In genomic region chr2:173307287-173307686, GRCh38 we compare ENCODE assay signal across 10 cellular contexts. TPM values are rescaled to one million over a fixed set of nuclear protein-coding genes. Genes with fewer than 3 reads are reported as not detected.
DNase-seq lines count a peak whose midpoint lies in the region; ATAC-seq, FAIRE-seq and TF ChIP-seq lines count a peak whose summit lies in the region.
"Had no signal": no experiment of that assay in that cellular context is flagged by ENCODE, and none has a peak within 500 bp of the region (broad histone marks: within the 10 kb centered on the region; RNA-seq: fewer than 3 reads in every experiment).

No MANE protein-coding gene starts in this region.

- in situ Hi-C loops in K562 (cut with MboI), result no loop called here

- intact Hi-C loops in K562 (cut with micrococcal nuclease), result no loop called here

- no peaks in the 10 kb centered on the region for H3K79me2 ChIP-seq in K562 (ENCODE audit: control insufficient read depth, insufficient read depth, low read length)

- TF ChIP-seq POLR2A in K562 (conservative IDR thresholded peaks at IDR 0.05), result no peak

- no peaks in the 10 kb centered on the region for H3K4me1 Mint-ChIP-seq in activated naive CD8-positive, alpha-beta T cell treated with anti-CD3 and anti-CD28 coated beads, Interleukin-2, amount 50 U/mL, for 24 hours

- peak; percentile 14 for FAIRE-seq in GM19239 (lab: Jason Lieb, UNC)
- no peak for FAIRE-seq in K562 (lab: Jason Lieb, UNC)

- H3K27ac ChIP-seq in K562 (ENCODE audit: extremely low read depth, low read depth, low read length), result no peak overlapping the region
- H3K27ac ChIP-seq: left ventricle myocardium inferior had no signal

- H3K27me3 ChIP-seq in K562 (ENCODE audit: control insufficient read depth in 2 of 2, insufficient read depth in 2 of 2, low read length in 2 of 2) (no peaks in the 10 kb centered on the region; a peak in 1 of 5 replicates), MG63 (no peaks in the 10 kb centered on the region)

- no peaks in the 10 kb centered on the region for H4K20me1 ChIP-seq in K562 (replicated peaks; ENCODE audit: control insufficient read depth, insufficient read depth, low read length)

- TF ChIP-seq EP300 in K562 (IDR thresholded peaks at IDR 0.05; ENCODE audit: low read length), result no peak

- peak overlapping the region; percentile 3; the same call in 1 of the 2 replicates for H3K4me2 ChIP-seq in K562 (ENCODE audit: insufficient read depth, low read length)

- H3K36me3 Mint-ChIP-seq in activated naive CD8-positive, alpha-beta T cell treated with anti-CD3 and anti-CD28 coated beads, Interleukin-2, amount 50 U/mL, for 24 hours (ENCODE audit: low read depth), result no peaks in the 10 kb centered on the region

- no peak for TF ChIP-seq CTCF in K562 (IDR thresholded peaks at IDR 0.05 in 2 of 3, conservative IDR thresholded peaks at IDR 0.05 in 1 of 3; ENCODE audit: insufficient read depth in 2 of 3, low read depth in 1 of 3, low read length in 3 of 3)

- no TSS peak for BruUV-seq in K562 (replicated peaks; lab: Mats Ljungman, UMichigan)

- no peak for TF ChIP-seq RAD21 in K562 (CRISPR knock-in tag; conservative IDR thresholded peaks at IDR 0.05 in 1 of 2, IDR thresholded peaks at IDR 0.05 in 1 of 2)

- POLR2A ChIA-PET in K562 (lab: Yijun Ruan, JAX), result no interaction called here

- no peak overlapping the region for H3K4me3 ChIP-seq in K562
- no peak overlapping the region for H3K4me3 ChIP-seq in MG63
- H3K4me3 ChIP-seq: left ventricle myocardium inferior had no signal

- H3K9me3 Mint-ChIP-seq in activated naive CD8-positive, alpha-beta T cell treated with anti-CD3 and anti-CD28 coated beads, Interleukin-2, amount 50 U/mL, for 24 hours, result no peaks in the 10 kb centered on the region

- H3K4me3 Mint-ChIP-seq in activated naive CD8-positive, alpha-beta T cell treated with anti-CD3 and anti-CD28 coated beads, Interleukin-2, amount 50 U/mL, for 24 hours, result no peak overlapping the region

- CTCF ChIA-PET in K562 (lab: Yijun Ruan, JAX; ENCODE audit: low intra/inter-chr PET ratio), result no interaction called here

- no peaks in the 10 kb centered on the region for H3K9me3 ChIP-seq in K562 (replicated peaks; ENCODE audit: control insufficient read depth, insufficient read depth, low read depth, low read length)
- H3K9me3 ChIP-seq in MG63, result no peaks in the 10 kb centered on the region

- WGBS in K562 (ENCODE audit: insufficient coverage, low coverage, missing lambda C conversion rate), result 13% methylated on average over 4 of the region's 4 CpGs

- no peak overlapping the region for H3K27ac Mint-ChIP-seq in activated naive CD8-positive, alpha-beta T cell treated with anti-CD3 and anti-CD28 coated beads, Interleukin-2, amount 50 U/mL, for 24 hours

- H3K27me3 Mint-ChIP-seq in activated naive CD8-positive, alpha-beta T cell treated with anti-CD3 and anti-CD28 coated beads, Interleukin-2, amount 50 U/mL, for 24 hours, result no peaks in the 10 kb centered on the region

- H2AFZ ChIP-seq in K562 (ENCODE audit: low read depth, low read length), result peak overlapping the region; percentile 27; the same call in 1 of the 2 replicates

- ATAC-seq in HG03039 (IDR thresholded peaks at IDR 0.05; ENCODE audit: unreplicated experiment), result peak; percentile 90
- peak; percentile 60 for ATAC-seq in K562
- ATAC-seq in activated naive CD8-positive, alpha-beta T cell treated with anti-CD3 and anti-CD28 coated beads, Interleukin-2, amount 50 U/mL, for 24 hours, result no peak

- no peaks in the 10 kb centered on the region for H3K9me1 ChIP-seq in K562 (ENCODE audit: control insufficient read depth, insufficient read depth, low read length)

- DNase-seq in COLO829 (ENCODE audit: low spot score) (peak; percentile 85), GM19239 (ENCODE audit: insufficient read length, low spot score) (peak; percentile 22), K562 (ENCODE audit: extremely low read depth in 1 of 4, low spot score in 3 of 4) (no peak), SKM-1 (lab: John Stamatoyannopoulos, UW; ENCODE audit: unreplicated experiment) (no peak), HUDEP-2 (lab: John Stamatoyannopoulos, UW; ENCODE audit: unreplicated experiment in 76 of 76) (no peak), MG63 (no peak)
- no peak for DNase-seq in activated naive CD8-positive, alpha-beta T cell treated with anti-CD3 and anti-CD28 coated beads, Interleukin-2, amount 50 U/mL, for 24 hours
- DNase-seq: left ventricle myocardium inferior, SW 1271 had no signal

- no peaks in the 10 kb centered on the region for H3K36me3 ChIP-seq in K562 (ENCODE audit: control insufficient read depth, insufficient read depth, low read length)
- no peaks in the 10 kb centered on the region for H3K36me3 ChIP-seq in MG63
- H3K36me3 ChIP-seq: left ventricle myocardium inferior had no signal

- peaks cover 5 to 7% of the 10 kb centered on the region in 2 experiments; a peak in 3 of 5 replicates for H3K4me1 ChIP-seq in K562 (replicated peaks in 1 of 2; ENCODE audit: control insufficient read depth in 2 of 2, insufficient read depth in 2 of 2, low read length in 2 of 2)
- H3K4me1 ChIP-seq: left ventricle myocardium inferior had no signal

- H3K9ac ChIP-seq in K562 (ENCODE audit: insufficient read depth in 1 of 2, low read depth in 2 of 2, low read length in 2 of 2), result no peak overlapping the region; a peak in 1 of 4 replicates

TF ChIP-seq in K562, 482 proteins besides CTCF, POLR2A, EP300 and RAD21:
- no peak for TF ChIP-seq CBX8 (IDR thresholded peaks at IDR 0.05; ENCODE audit: borderline replicate concordance, extremely low read depth, low read depth, low read length, poor library complexity, severe bottlenecking)
- TF ChIP-seq TOE1 (IDR thresholded peaks at IDR 0.05; ENCODE audit: borderline replicate concordance), result no peak
- TF ChIP-seq TOE1 (CRISPR knock-in tag; IDR thresholded peaks at IDR 0.05; ENCODE audit: borderline replicate concordance, low read depth), result no peak
- no peak for TF ChIP-seq MCM2 (IDR thresholded peaks at IDR 0.05; ENCODE audit: low read depth)

RNA-seq across cellular contexts. Expression of gene CDCA7, which starts 47.4 kb away (rescaled TPM):
- 62.9 and 117 TPM in 2 replicates for total RNA-seq in K562 (2011; cell fraction: chromatin; rRNA removed; ENCODE audit: low replicate concordance)
- 32.5 and 35.9 TPM in 2 replicates for total RNA-seq in K562 (2011; cell fraction: nucleolus; rRNA removed)
- total RNA-seq in K562 (2011; cell fraction: nucleoplasm; rRNA removed), result 55.9 and 67.6 TPM in 2 replicates
- total RNA-seq in K562 (2014; rRNA removed) (43.8 and 57.6 TPM in 2 replicates), K562 (2014; rRNA removed; fragmentation: Illumina TruSeq; extraction: Trizol) (51.0 and 51.8 TPM in 2 replicates), K562 (2015; rRNA removed; fragmentation: Illumina TruSeq; extraction: Trizol) (45.8 and 48.0 TPM in 2 replicates), K562 (2021) (65.8 and 66.8 TPM in 2 replicates)
- polyA plus RNA-seq in K562 (2011; rRNA removed) (121 and 122 TPM in 2 replicates), K562 (2014; fragmentation: Illumina TruSeq; extraction: Trizol) (69.3 and 80.4 TPM in 2 replicates), K562 (2014; fragmentation: Nextera tagmentation; extraction: Ambion mirVana) (10 to 100 TPM; 28.5 to 41.4 TPM), K562 (2014; rRNA removed) (87.4 and 88.8 TPM in 2 replicates)
- 47.5 and 73.0 TPM in 2 replicates for polyA plus RNA-seq in K562 (2011; cell fraction: cytosol; rRNA removed)
- 257 and 276 TPM in 2 replicates for polyA plus RNA-seq in K562 (2011; cell fraction: nucleus; rRNA removed)
- polyA plus RNA-seq in K562 (2012), result 30.0 and 43.1 TPM in 2 replicates
- 54.5 and 61.8 TPM in 2 replicates for polyA minus RNA-seq in K562 (2011; rRNA and poly(A)+ RNA removed)
- 41.7 and 43.2 TPM in 2 replicates for polyA minus RNA-seq in K562 (2011; cell fraction: cytosol; rRNA and poly(A)+ RNA removed)
- polyA minus RNA-seq in K562 (2011; cell fraction: nucleus; rRNA and poly(A)+ RNA removed), result 32.2 and 47.1 TPM in 2 replicates
- 13.2 and 18.6 TPM in 2 replicates for total RNA-seq in MG63 (2014; rRNA removed; shearing (Covaris generic); ENCODE audit: low replicate concordance)

Comparison
In these comparisons a context has a peak if more than half of its experiments do, and no peak if none do; other contexts are left out.
1. DNase-seq: peak in COLO829 (single experiment) and GM19239 (single experiment); none in K562 (0 of 4), SKM-1 (single experiment), activated naive CD8-positive, alpha-beta T cell treated with anti-CD3 and anti-CD28 coated beads, Interleukin-2, amount 50 U/mL, for 24 hours (single experiment), HUDEP-2 (0 of 76) and MG63 (single experiment).